ENCODE assay signal across 1 cellular context in genomic region chr4:164396439-164396838, GRCh38.
TF ChIP-seq lines count a peak whose summit lies in the region.

No MANE protein-coding gene starts in this region.

TF ChIP-seq in GM23338, 12 proteins besides CTCF, POLR2A, EP300 and RAD21 (continued from another document):
- no peak for TF ChIP-seq ZNF462 (CRISPR knock-in tag; IDR thresholded peaks at IDR 0.05)
- TF ChIP-seq REST (IDR thresholded peaks at IDR 0.05; ENCODE audit: unreplicated experiment), result peak; percentile 77
- TF ChIP-seq ZNF331 (CRISPR knock-in tag; IDR thresholded peaks at IDR 0.05; ENCODE audit: low read depth), result no peak
- TF ChIP-seq JUNB (IDR thresholded peaks at IDR 0.05; ENCODE audit: unreplicated experiment), result no peak
